18 cellular contexts compared by ENCODE assay signal in the genomic region with DNA sequence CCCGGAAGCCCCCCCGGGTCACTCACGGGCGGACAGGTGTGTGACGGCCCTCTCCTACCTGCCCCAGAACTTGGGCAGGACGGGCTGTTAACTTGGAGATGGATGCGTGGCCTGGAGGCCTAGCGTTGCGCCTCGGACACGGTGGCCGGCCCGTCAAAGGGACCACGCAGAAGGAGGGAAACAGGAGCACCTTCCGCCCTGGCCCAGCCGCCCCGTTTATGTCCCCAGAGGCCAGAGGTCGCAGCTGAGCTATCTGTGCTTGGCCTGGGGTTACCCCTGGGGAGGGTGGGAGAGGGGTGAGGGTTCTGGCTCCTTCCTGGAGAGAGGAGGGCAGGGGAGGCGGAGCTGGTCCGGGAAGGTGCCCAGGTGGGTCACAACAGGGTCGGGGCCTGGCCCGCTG. TPM values are rescaled to one million over a fixed set of nuclear protein-coding genes. Genes with fewer than 3 reads are reported as not detected.
DNase-seq lines count a peak whose midpoint lies in the region; ATAC-seq, FAIRE-seq and TF ChIP-seq lines count a peak whose summit lies in the region.
"Had no signal": no experiment of that assay in that cellular context is flagged by ENCODE, and none has a peak within 500 bp of the region (broad histone marks: within the 10 kb centered on the region; RNA-seq: fewer than 3 reads in every experiment).

No MANE protein-coding gene starts in this region.

- H3K36me3 ChIP-seq in Caco-2 (ENCODE audit: control insufficient read depth, insufficient read depth, low read length) (no peaks in the 10 kb centered on the region), H1 (ENCODE audit: control insufficient read depth in 2 of 4, insufficient read depth in 4 of 4, low read length in 3 of 4) (no peaks in the 10 kb centered on the region)
- H3K36me3 ChIP-seq: BE2C had no signal

- no peak overlapping the region for H4K5ac ChIP-seq in H1 (ENCODE audit: insufficient read length, low read depth, low read length)

- 87% methylated on average over 15 of the region's 22 CpGs; no CpG with 5 or more reads in 1 of the 2 experiments for WGBS in H1 (ENCODE audit: extremely low coverage in 1 of 2, insufficient coverage in 1 of 2, insufficient read length in 1 of 2, insufficient replicate concordance in 2 of 2, low coverage in 1 of 2, low lambda C conversion rate in 2 of 2, missing lambda C conversion rate in 1 of 2), 2 experiments

- H3K4ac ChIP-seq in H1 (replicated peaks; ENCODE audit: insufficient read length, low read depth, low read length), result no peak overlapping the region

- no peaks in the 10 kb centered on the region for H3K79me2 ChIP-seq in H1 (ENCODE audit: control insufficient read depth in 1 of 2, insufficient read depth in 2 of 2, low read length in 2 of 2)

- H3K4me1 ChIP-seq in Caco-2, result no peaks in the 10 kb centered on the region
- peaks cover 0 to 9% (median 6%) of the 10 kb centered on the region in 4 experiments; a peak in 5 of 7 replicates for H3K4me1 ChIP-seq in H1 (replicated peaks in 1 of 4; ENCODE audit: control insufficient read depth in 3 of 4, insufficient read depth in 4 of 4, low read length in 3 of 4)
- H3K4me1 ChIP-seq: BE2C had no signal

- H3K23me2 ChIP-seq in H1 (ENCODE audit: low read depth, low read length), result no peaks in the 10 kb centered on the region

- no peak overlapping the region for H2AFZ ChIP-seq in H1 (ENCODE audit: low read length)

- H3K27ac ChIP-seq in H1 (ENCODE audit: low read depth, low read length), result no peak overlapping the region
- no peak overlapping the region for H3K27ac ChIP-seq in RWPE1

- BruUV-seq in Caco-2 (replicated peaks; lab: Mats Ljungman, UMichigan), result no TSS peak

- no peak overlapping the region for H2BK5ac ChIP-seq in H1 (ENCODE audit: low read depth, low read length)

- H2BK120ac ChIP-seq in H1 (replicated peaks; ENCODE audit: low read depth, low read length), result no peak overlapping the region

- H3K79me1 ChIP-seq in H1 (ENCODE audit: low read depth, low read length), result no peaks in the 10 kb centered on the region

- peak overlapping the region; percentile 57 for H3K27ac Mint-ChIP-seq in Caco-2 (ENCODE audit: unreplicated experiment)
- peak overlapping the region; percentile 56 for H3K27ac Mint-ChIP-seq in stimulated activated effector memory CD8-positive, alpha-beta T cell treated with anti-CD3 and anti-CD28 coated beads, Interleukin-12 subunit alpha, Interleukin-12 subunit beta, amount 100 ng/mL, for 72 hours
- H3K27ac Mint-ChIP-seq: HFFc6 had no signal

- no peak for DNase-seq in Caco-2
- DNase-seq in GM19239 (ENCODE audit: insufficient read length, low spot score), result no peak
- DNase-seq in H1 (ENCODE audit: low read depth in 1 of 2, low spot score in 2 of 2), result no peak
- DNase-seq in stimulated activated effector memory CD8-positive, alpha-beta T cell treated with anti-CD3 and anti-CD28 coated beads, Interleukin-12 subunit alpha, Interleukin-12 subunit beta, amount 100 ng/mL, for 72 hours (ENCODE audit: low spot score in 2 of 2), result no peak
- DNase-seq in RWPE1 (ENCODE audit: low spot score), result no peak
- DNase-seq in NOMO-1 treated with DMSO at 0.1 percent for 48 hours (lab: John Stamatoyannopoulos, UW; ENCODE audit: unreplicated experiment), result no peak
- DNase-seq: BE2C; CD4-positive, alpha-beta memory T cell; HFFc6; KG1; MV-4-11; NCI-H187; NCI-H2107; NCI-H2227 treated with DMSO at 0.1 percent for 48 hours; NCI-H524 had no signal

- H2BK15ac ChIP-seq in H1 (ENCODE audit: low read length), result 0 out of 2 replicates have a peak overlapping the region, but pooled peaks have one; percentile 46

- no peak overlapping the region for H2AK5ac ChIP-seq in H1 (ENCODE audit: low read depth, low read length)

- TF ChIP-seq POLR2A in H1 (IDR thresholded peaks at IDR 0.05; ENCODE audit: control extremely low read depth in 1 of 2, low read depth in 2 of 2, low read length in 2 of 2), result no peak

- no peaks in the 10 kb centered on the region for H3K27me3 ChIP-seq in Caco-2 (replicated peaks; ENCODE audit: control insufficient read depth, insufficient read depth, low read length)
- H3K27me3 ChIP-seq in H1 (replicated peaks in 1 of 4; ENCODE audit: control insufficient read depth in 3 of 4, extremely low read depth in 1 of 4, insufficient read depth in 3 of 4, low read length in 3 of 4), result no peaks in the 10 kb centered on the region
- H3K27me3 ChIP-seq: BE2C had no signal

- intact Hi-C loops in Caco-2 (cut with micrococcal nuclease; ENCODE audit: unreplicated experiment), result no loop called here

- FAIRE-seq in GM19239 (lab: Jason Lieb, UNC) (peak; percentile 58), H1 (lab: Jason Lieb, UNC) (no peak)
- FAIRE-seq: D721Med, H54 had no signal

- no peaks in the 10 kb centered on the region for H3K36me3 Mint-ChIP-seq in Caco-2 (ENCODE audit: insufficient read depth, unreplicated experiment)
- H3K36me3 Mint-ChIP-seq in stimulated activated effector memory CD8-positive, alpha-beta T cell treated with anti-CD3 and anti-CD28 coated beads, Interleukin-12 subunit alpha, Interleukin-12 subunit beta, amount 100 ng/mL, for 72 hours, result no peaks in the 10 kb centered on the region
- H3K36me3 Mint-ChIP-seq: CD4-positive, alpha-beta memory T cell had no signal

- no peak overlapping the region for H3K23ac ChIP-seq in H1 (ENCODE audit: insufficient read length)

- no peak for TF ChIP-seq RAD21 in H1 (IDR thresholded peaks at IDR 0.05 in 1 of 2, conservative IDR thresholded peaks at IDR 0.05 in 1 of 2; ENCODE audit: low read depth in 2 of 2, low read length in 2 of 2)

- no peak for TF ChIP-seq EP300 in H1 (IDR thresholded peaks at IDR 0.05; ENCODE audit: borderline replicate concordance in 1 of 2, low read depth in 2 of 2, low read length in 2 of 2)

- H3K4me3 Mint-ChIP-seq in Caco-2 (ENCODE audit: unreplicated experiment), result no peak overlapping the region
- H3K4me3 Mint-ChIP-seq in stimulated activated effector memory CD8-positive, alpha-beta T cell treated with anti-CD3 and anti-CD28 coated beads, Interleukin-12 subunit alpha, Interleukin-12 subunit beta, amount 100 ng/mL, for 72 hours, result no peak overlapping the region
- H3K4me3 Mint-ChIP-seq: CD4-positive, alpha-beta memory T cell; HFFc6 had no signal

- no peak overlapping the region for H3K56ac ChIP-seq in H1 (replicated peaks; ENCODE audit: insufficient read length, low read depth, low read length)

- H3K4me1 Mint-ChIP-seq in Caco-2 (ENCODE audit: low read depth, unreplicated experiment), result no peaks in the 10 kb centered on the region
- peaks cover 15% of the 10 kb centered on the region for H3K4me1 Mint-ChIP-seq in stimulated activated effector memory CD8-positive, alpha-beta T cell treated with anti-CD3 and anti-CD28 coated beads, Interleukin-12 subunit alpha, Interleukin-12 subunit beta, amount 100 ng/mL, for 72 hours

- H4K91ac ChIP-seq in H1 (replicated peaks; ENCODE audit: insufficient read length, low read length), result no peak overlapping the region

- TF ChIP-seq CTCF in Caco-2 (IDR thresholded peaks at IDR 0.05; ENCODE audit: insufficient read depth in 1 of 2, low read depth in 1 of 2, low read length in 1 of 2, severe bottlenecking in 1 of 2, unreplicated experiment in 1 of 2) (no peak), H1 (IDR thresholded peaks at IDR 0.05; ENCODE audit: control extremely low read depth in 1 of 3, insufficient read depth in 1 of 3, low read depth in 1 of 3, low read length in 3 of 3) (no peak), RWPE1 (conservative IDR thresholded peaks at IDR 0.05; ENCODE audit: low read depth) (no peak)

- POLR2A ChIA-PET in Caco-2 (lab: Charles Lee) (no interaction called here), H1 (lab: Charles Lee; ENCODE audit: partially characterized antibody) (interaction anchor here (1.0 to 2.9 kb wide), 5 partner anchors 14 to 48 kb away, joined by 3 to 20 read pairs (median 6); partner anchors contain the start of gene GADD45B), RWPE1 (lab: Yijun Ruan, JAX; ENCODE audit: low non-redundant PET) (interaction anchor here (0.5 kb wide), 1 partner anchor 91 kb away, joined by 7 read pairs; no protein-coding TSS in a partner anchor)

- peaks cover 10% of the 10 kb centered on the region for H3K9me3 Mint-ChIP-seq in Caco-2 (ENCODE audit: unreplicated experiment)
- no peaks in the 10 kb centered on the region for H3K9me3 Mint-ChIP-seq in stimulated activated effector memory CD8-positive, alpha-beta T cell treated with anti-CD3 and anti-CD28 coated beads, Interleukin-12 subunit alpha, Interleukin-12 subunit beta, amount 100 ng/mL, for 72 hours
- H3K9me3 Mint-ChIP-seq: CD4-positive, alpha-beta memory T cell; HFFc6 had no signal

- ATAC-seq in stimulated activated effector memory CD8-positive, alpha-beta T cell treated with anti-CD3 and anti-CD28 coated beads, Interleukin-12 subunit alpha, Interleukin-12 subunit beta, amount 100 ng/mL, for 72 hours, result no peak
- no peak for ATAC-seq in GM18502 (IDR thresholded peaks at IDR 0.05; ENCODE audit: poor library complexity, unreplicated experiment)

- H3K4me3 ChIP-seq in Caco-2 (ENCODE audit: low read depth, low read length) (no peak overlapping the region), H1 (ENCODE audit: extremely low read depth in 1 of 4, insufficient read depth in 2 of 4, low read depth in 3 of 4, low read length in 4 of 4) (no peak overlapping the region)

- H3K14ac ChIP-seq in H1 (ENCODE audit: insufficient read length), result no peak overlapping the region

- H2BK12ac ChIP-seq in H1 (ENCODE audit: low read depth, low read length), result peak overlapping the region; percentile 39; the same call in 1 of the 2 replicates

- no peak overlapping the region for H3K4me2 ChIP-seq in H1 (ENCODE audit: insufficient read depth in 1 of 2, low read depth in 2 of 2, low read length in 2 of 2)

- CTCF ChIA-PET in Caco-2 (lab: Charles Lee), result no interaction called here
- CTCF ChIA-PET in H1 (lab: Charles Lee; ENCODE audit: partially characterized antibody), result interaction anchor here (0.7 to 1.7 kb wide), 6 partner anchors 9 to 137 kb away, joined by 3 to 4 read pairs (median 4); no protein-coding TSS in a partner anchor
- CTCF ChIA-PET in RWPE1 (lab: Yijun Ruan, JAX), result no interaction called here

- H3K27me3 Mint-ChIP-seq in Caco-2 (ENCODE audit: insufficient read depth, unreplicated experiment), result no peaks in the 10 kb centered on the region
- H3K27me3 Mint-ChIP-seq: CD4-positive, alpha-beta memory T cell had no signal

- H3K18ac ChIP-seq in H1 (ENCODE audit: extremely low read depth, low read length), result no peak overlapping the region

- H4K20me1 ChIP-seq in H1 (replicated peaks in 1 of 2; ENCODE audit: control insufficient read depth in 1 of 2, insufficient read depth in 2 of 2, low read length in 2 of 2), result no peaks in the 10 kb centered on the region

- H4K8ac ChIP-seq in H1 (ENCODE audit: extremely low read depth, insufficient read depth, low read length), result peak overlapping the region; percentile 14; the same call in 1 of the 2 replicates

- H3K9me3 ChIP-seq in Caco-2 (no peaks in the 10 kb centered on the region), H1 (ENCODE audit: insufficient read depth in 2 of 2, low read depth in 1 of 2, low read length in 1 of 2) (no peaks in the 10 kb centered on the region)
- H3K9me3 ChIP-seq: BE2C had no signal

- no peak overlapping the region for H2BK20ac ChIP-seq in H1 (ENCODE audit: low read length)

- no peak overlapping the region for H3K9ac ChIP-seq in H1 (replicated peaks in 1 of 4; ENCODE audit: extremely low read depth in 1 of 4, low read depth in 3 of 4, low read length in 3 of 4)

RNA-seq across cellular contexts. Expression of gene GADD45B, which starts 35.6 kb away (rescaled TPM):
- 20.2 and 23.8 TPM in 2 replicates for total RNA-seq in Caco-2 (2022)
- total RNA-seq in H1 (2021; fragmentation: NEBNext Ultra II Directional; extraction: Animal tissue kit (Norgen Biotek cat#: 25700)), result 11.0 and 11.4 TPM in 2 replicates
- 7.4 and 12.1 TPM in 2 replicates for polyA plus RNA-seq in H1 (2011; rRNA removed)
- 12.6 TPM for polyA plus RNA-seq in H1 (2011; cell fraction: cytosol; rRNA removed)
- polyA plus RNA-seq in H1 (2011; cell fraction: nucleus; rRNA removed), result 18.4 TPM
- 4.8 to 6.5 TPM (median 5.8 TPM) in 4 replicates for polyA plus RNA-seq in H1 (2012, experiment 1 of 2)
- 5.3 TPM for polyA plus RNA-seq in H1 (2012, experiment 2 of 2)
- 7.8 TPM for polyA plus RNA-seq in H1 (2013, experiment 1 of 2)
- 8.5 TPM for polyA plus RNA-seq in H1 (2013, experiment 2 of 2)
- polyA minus RNA-seq in H1 (2011; rRNA and poly(A)+ RNA removed), result 7.5 and 8.3 TPM in 2 replicates
- 13.9 TPM for polyA minus RNA-seq in H1 (2011; cell fraction: cytosol; rRNA and poly(A)+ RNA removed)
- polyA minus RNA-seq in H1 (2011; cell fraction: nucleus; rRNA and poly(A)+ RNA removed), result 47.7 TPM

RNA-seq across cellular contexts. Expression of gene LMNB2, which starts 54.8 kb away (rescaled TPM):
- total RNA-seq in Caco-2 (2022), result 128 and 130 TPM in 2 replicates
- total RNA-seq in H1 (2021; fragmentation: NEBNext Ultra II Directional; extraction: Animal tissue kit (Norgen Biotek cat#: 25700)), result 177 and 179 TPM in 2 replicates
- 287 and 360 TPM in 2 replicates for polyA plus RNA-seq in H1 (2011; rRNA removed)
- polyA plus RNA-seq in H1 (2011; cell fraction: cytosol; rRNA removed), result 196 TPM
- polyA plus RNA-seq in H1 (2011; cell fraction: nucleus; rRNA removed), result 187 TPM
- polyA plus RNA-seq in H1 (2012, experiment 1 of 2), result 154 to 165 TPM (median 162 TPM) in 4 replicates
- 174 TPM for polyA plus RNA-seq in H1 (2012, experiment 2 of 2)
- 97.9 TPM for polyA plus RNA-seq in H1 (2013, experiment 1 of 2)
- polyA plus RNA-seq in H1 (2013, experiment 2 of 2), result 98.3 TPM
- polyA minus RNA-seq in H1 (2011; rRNA and poly(A)+ RNA removed), result 105 and 122 TPM in 2 replicates
- 69.9 TPM for polyA minus RNA-seq in H1 (2011; cell fraction: cytosol; rRNA and poly(A)+ RNA removed)
- polyA minus RNA-seq in H1 (2011; cell fraction: nucleus; rRNA and poly(A)+ RNA removed), result 36.0 TPM
